ENCODE assay signal across 8 cellular contexts in the genomic region with DNA sequence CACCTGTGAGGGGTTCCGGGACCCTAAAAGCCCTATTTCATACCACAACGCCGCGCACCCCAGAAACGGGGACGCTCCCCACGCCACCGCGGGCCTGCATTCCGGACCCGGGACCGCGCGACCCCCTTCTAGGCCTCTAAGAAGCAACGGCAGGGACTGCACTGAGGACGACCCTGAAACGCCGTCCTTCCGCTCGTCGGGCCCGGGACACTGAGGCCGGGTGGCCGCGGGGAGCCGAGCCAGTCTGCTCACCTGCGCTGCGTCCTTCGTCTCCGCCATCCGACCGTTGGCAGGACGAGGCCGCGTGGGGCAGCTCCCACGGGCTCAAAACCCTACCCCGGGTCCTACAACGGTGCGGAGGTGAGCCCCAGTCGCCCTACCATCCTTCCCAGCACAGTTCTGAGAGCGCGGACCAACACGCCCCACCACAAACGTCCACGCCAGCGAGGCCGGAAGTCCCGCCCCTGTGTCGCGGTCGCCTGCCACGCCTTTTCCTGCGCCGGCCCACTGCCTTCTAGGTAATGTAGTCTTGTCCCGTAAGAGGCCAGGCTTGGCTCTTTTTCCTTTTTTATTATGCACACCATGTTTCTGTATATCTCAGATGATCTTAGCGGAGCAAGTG. TPM values are rescaled to one million over a fixed set of nuclear protein-coding genes. Genes with fewer than 3 reads are reported as not detected.
DNase-seq lines count a peak whose midpoint lies in the region; ATAC-seq and TF ChIP-seq lines count a peak whose summit lies in the region.

ZNF550 (minus strand) TSS at position 460 of the 622 bp plus-strand sequence; CDS start at position 279, 181 bp downstream.

- no peak for TF ChIP-seq CTCF in right lobe of liver (IDR thresholded peaks at IDR 0.05)

- peak; percentile 65 for DNase-seq in NCI-H526 treated with DMSO at 0.1 percent for 48 hours (lab: John Stamatoyannopoulos, UW)
- DNase-seq in activated CD4-positive, alpha-beta T cell treated with anti-CD3 and anti-CD28 coated beads, Interleukin-2, amount 50 U/mL, for 4 hours, result peak; percentile 84 to 86
- peak; percentile 72 to 91 for DNase-seq in dermis microvascular lymphatic vessel endothelial cell (ENCODE audit: low read depth in 2 of 2)
- DNase-seq in right lobe of liver, result peak; percentile 91 to 94 (median 91)
- peak; percentile 89 for DNase-seq in stimulated activated CD4-positive, alpha-beta T cell treated with anti-CD3 and anti-CD28 coated beads, Interleukin-4, amount 100 ng/mL, for 1 hour

- peaks cover 35% of the 10 kb centered on the region for H3K36me3 ChIP-seq in BLaER1
- peaks cover 0 to 9% (median 6%) of the 10 kb centered on the region in 4 donors for H3K36me3 ChIP-seq in right lobe of liver

- peak within 1 kb of the TSS; percentile 89 for H3K27ac ChIP-seq in BLaER1
- H3K27ac ChIP-seq in right lobe of liver, result peak within 1 kb of the TSS in 1 of 3 donors; percentile 11

- H4K20me1 ChIP-seq in BLaER1, result peaks cover 21% of the 10 kb centered on the region; the same call in 1 of the 2 replicates

- TF ChIP-seq POLR2A in right lobe of liver (IDR thresholded peaks at IDR 0.05), result peak; percentile 26

- H3K9ac ChIP-seq in BLaER1, result peak within 1 kb of the TSS; percentile 94

- intact Hi-C loops in right lobe of liver (cut with DNase I), result no loop called here

- peak; percentile 99 for ATAC-seq in GM19324 (IDR thresholded peaks at IDR 0.05; ENCODE audit: low FRiP score, unreplicated experiment)
- peak; percentile 90 for ATAC-seq in HG03457 (IDR thresholded peaks at IDR 0.05; ENCODE audit: unreplicated experiment)
- peak; percentile 100 for ATAC-seq in right lobe of liver

- H3K4me1 ChIP-seq in BLaER1 (peaks cover 20% of the 10 kb centered on the region), right lobe of liver (peaks cover 0 to 5% (median 0%) of the 10 kb centered on the region in 4 donors)

- H3K4me2 ChIP-seq in BLaER1, result peak within 1 kb of the TSS; percentile 89

- H3K4me3 ChIP-seq in BLaER1 (peak within 1 kb of the TSS; percentile 99), right lobe of liver (peak within 1 kb of the TSS; percentile 82 to 97 (median 85))

- H3K27me3 ChIP-seq in BLaER1 (no peaks in the 10 kb centered on the region), right lobe of liver (no peaks in the 10 kb centered on the region)

- H3K9me3 ChIP-seq in BLaER1 (peaks cover 61% of the 10 kb centered on the region), right lobe of liver (peaks cover 0 to 4% (median 0%) of the 10 kb centered on the region in 4 donors)

- 1% methylated on average over 9 of the region's 56 CpGs for WGBS in right lobe of liver (ENCODE audit: insufficient coverage, low coverage, low lambda C conversion rate, missing lambda C conversion rate)

RNA-seq across cellular contexts. Expression of gene ZNF550, which starts in this region (rescaled TPM):
- total RNA-seq in dermis microvascular lymphatic vessel endothelial cell, result 4.2 and 7.3 TPM in 2 replicates
- 1 to 10 TPM in 5 of 6 experiments, under 1 TPM in 1; 0.92 to 6.9 (median 2.5) TPM for total RNA-seq in right lobe of liver
